ENCODE assay signal across 26 cellular contexts in the genomic region with DNA sequence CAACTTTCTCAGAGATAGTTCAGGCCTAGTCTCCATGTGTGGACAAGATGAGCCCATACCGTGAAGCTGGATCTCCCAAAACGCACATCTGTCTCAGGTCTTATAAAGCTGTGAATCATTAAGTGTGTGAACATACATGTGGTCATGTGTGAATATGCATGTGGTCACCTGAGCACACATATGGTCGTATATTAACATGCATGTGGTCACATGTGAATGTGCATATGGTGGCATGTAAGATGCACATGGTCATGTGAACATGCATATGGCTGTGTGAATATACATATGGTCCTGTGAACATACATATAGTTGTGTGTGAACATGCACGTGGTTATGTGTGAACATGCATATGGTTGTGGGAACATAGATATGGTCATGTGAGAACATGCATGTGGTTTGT.
DNase-seq lines count a peak whose midpoint lies in the region; FAIRE-seq and TF ChIP-seq lines count a peak whose summit lies in the region.
"Had no signal": no experiment of that assay in that cellular context is flagged by ENCODE, and none has a peak within 500 bp of the region (broad histone marks: within the 10 kb centered on the region; RNA-seq: fewer than 3 reads in every experiment).

No MANE protein-coding gene starts in this region.

- H3K4me3 ChIP-seq in HL-60 (replicated peaks; ENCODE audit: insufficient read depth, low read length) = no peak overlapping the region
- H3K4me3 ChIP-seq in bronchial epithelial cell (ENCODE audit: low read depth, low read length) = no peak overlapping the region
- H3K4me3 ChIP-seq: BLaER1, GM12878 had no signal

- TF ChIP-seq POLR2A in GM12891 (IDR thresholded peaks at IDR 0.05; ENCODE audit: low read depth, low read length) = no peak

- TF ChIP-seq CTCF in HL-60 (IDR thresholded peaks at IDR 0.05; ENCODE audit: insufficient read depth, low read length) (no peak), bronchial epithelial cell (IDR thresholded peaks at IDR 0.05; ENCODE audit: insufficient read depth, low read length, severe bottlenecking) (no peak)

- no peaks in the 10 kb centered on the region for H3K36me3 ChIP-seq in bronchial epithelial cell (ENCODE audit: control insufficient read depth, insufficient read depth, low read length)
- H3K36me3 ChIP-seq: BE2C, BLaER1 had no signal

- peak overlapping the region; percentile 60 for H3K27ac ChIP-seq in HL-60 (replicated peaks)
- H3K27ac ChIP-seq: BLaER1 had no signal

- no peak for DNase-seq in GM12891 (ENCODE audit: insufficient read length, low spot score)
- DNase-seq in HL-60 (ENCODE audit: low read depth in 1 of 2, low spot score in 1 of 2) = no peak
- no peak for DNase-seq in bronchial epithelial cell (ENCODE audit: low read depth)
- DNase-seq in urothelium cell line (ENCODE audit: low spot score) = no peak
- no peak for DNase-seq in NCI-H526 treated with DMSO at 0.1 percent for 48 hours (lab: John Stamatoyannopoulos, UW)
- DNase-seq in activated CD4-positive, CD25-positive, alpha-beta regulatory T cell treated with anti-CD3 and anti-CD28 coated beads, Interleukin-2, amount 50 U/mL, for 72 hours = no peak
- no peak for DNase-seq in stimulated activated CD8-positive, alpha-beta memory T cell treated with anti-CD3 and anti-CD28 coated beads, Interleukin-4, amount 100 ng/mL, for 48 hours
- DNase-seq: 8988T; ACHN; BE2C; C1 segment of cervical spinal cord; CD4-positive, alpha-beta memory T cell; CD4-positive, CD25-positive, alpha-beta regulatory T cell; CD8-positive, alpha-beta memory T cell; COR-L47; DMS 273 treated with DMSO at 0.1 percent for 48 hours; DMS153; DMS53; DMS79; DND-41; EL; GDM1 had no signal

- FAIRE-seq in GM12891 (lab: Jason Lieb, UNC) = peak; percentile 71
- peak; percentile 43 for FAIRE-seq in bronchial epithelial cell (lab: Jason Lieb, UNC)
- peak; percentile 97 for FAIRE-seq in urothelium cell line (lab: Jason Lieb, UNC)
- FAIRE-seq: A204.1, GM12878, GM19239 had no signal

- H3K27me3 ChIP-seq in HL-60 (ENCODE audit: insufficient read depth, poor library complexity, severe bottlenecking) (no peaks in the 10 kb centered on the region), bronchial epithelial cell (ENCODE audit: control insufficient read depth, insufficient read depth, low read length) (peaks cover 3% of the 10 kb centered on the region)
- H3K27me3 ChIP-seq: BE2C, BLaER1 had no signal

TF ChIP-seq in GM12891, 5 proteins besides CTCF, POLR2A, EP300 and RAD21:
- TF ChIP-seq POU2F2 (IDR thresholded peaks at IDR 0.05; ENCODE audit: low read depth, low read length) (no peak), PAX5 (IDR thresholded peaks at IDR 0.05; ENCODE audit: insufficient read depth, low read length, severe bottlenecking) (no peak), POLR2AphosphoS5 (IDR thresholded peaks at IDR 0.05; ENCODE audit: low read depth, low read length) (no peak), TAF1 (IDR thresholded peaks at IDR 0.05; ENCODE audit: low read depth, low read length) (no peak), SPI1 (IDR thresholded peaks at IDR 0.05; ENCODE audit: low read depth, low read length) (no peak)
